Comparison of ENCODE assay signal across 18 cellular contexts in genomic region chr11:20050551-20051333, GRCh38.
A peak's percentile ranks its signal among the peaks of the same experiment; 100 is the strongest.
DNase-seq lines count a peak whose midpoint lies in the region; ATAC-seq and TF ChIP-seq lines count a peak whose summit lies in the region.
"Had no signal": no experiment of that assay in that cellular context is flagged by ENCODE, and none has a peak within 500 bp of the region (broad histone marks: within the 10 kb centered on the region; RNA-seq: fewer than 3 reads in every experiment).

No MANE protein-coding gene starts in this region.

- peak overlapping the region; percentile 19; the same call in 2 of the 3 replicates for H3K4me3 Mint-ChIP-seq in GM23338
- H3K4me3 Mint-ChIP-seq in progenitor cell of endocrine pancreas (ENCODE audit: low read depth), result no peak overlapping the region
- H3K4me3 Mint-ChIP-seq in activated T-cell treated with anti-CD3 and anti-CD28 coated beads, Interleukin-2, amount 50 U/mL, for 4 hours, result no peak overlapping the region

- H3K9me3 Mint-ChIP-seq in GM23338 (no peaks in the 10 kb centered on the region), progenitor cell of endocrine pancreas (ENCODE audit: low read depth) (no peaks in the 10 kb centered on the region)
- no peaks in the 10 kb centered on the region for H3K9me3 Mint-ChIP-seq in activated T-cell treated with anti-CD3 and anti-CD28 coated beads, Interleukin-2, amount 50 U/mL, for 4 hours

- H2AFZ ChIP-seq in GM23338 (no peak overlapping the region), SK-N-SH (ENCODE audit: low read depth) (no peak overlapping the region)
- H2AFZ ChIP-seq: parathyroid adenoma had no signal

- H3K79me2 ChIP-seq in GM23338 (replicated peaks; ENCODE audit: insufficient read depth), result no peaks in the 10 kb centered on the region
- peaks cover 47% of the 10 kb centered on the region for H3K79me2 ChIP-seq in SK-N-SH (ENCODE audit: insufficient read depth)
- H3K79me2 ChIP-seq: parathyroid adenoma had no signal

- no peak overlapping the region for H3K9ac ChIP-seq in SK-N-SH
- H3K9ac ChIP-seq: BLaER1, parathyroid adenoma had no signal

- H3K4me2 ChIP-seq in GM23338, result peak overlapping the region; percentile 58
- H3K4me2 ChIP-seq in SK-N-SH, result no peak overlapping the region
- H3K4me2 ChIP-seq: BLaER1 had no signal

- H4K20me1 ChIP-seq in GM23338 (replicated peaks; ENCODE audit: insufficient read depth), result no peaks in the 10 kb centered on the region; the same call in none of the 2 replicates
- no peaks in the 10 kb centered on the region for H4K20me1 ChIP-seq in SK-N-SH (ENCODE audit: insufficient read depth)
- H4K20me1 ChIP-seq: BLaER1 had no signal

- peak; percentile 75 for DNase-seq in GM23338 (ENCODE audit: low spot score)
- no peak for DNase-seq in SK-N-SH
- DNase-seq in fibroblast of the aortic adventitia (ENCODE audit: low read depth), result peak; percentile 60
- DNase-seq in progenitor cell of endocrine pancreas (ENCODE audit: low spot score, unreplicated experiment), result no peak
- DNase-seq in activated T-cell treated with anti-CD3 and anti-CD28 coated beads, Interleukin-2, amount 50 U/mL, for 4 hours, result no peak
- DNase-seq: activated CD4-positive, CD25-positive, alpha-beta regulatory T cell treated with anti-CD3 and anti-CD28 coated beads, Interleukin-2, amount 50 U/mL, for 72 hours; activated T-cell treated with anti-CD3 and anti-CD28 coated beads for 4 hours; adrenal gland; effector CD8-positive, alpha-beta T cell; MV-4-11; NCI-H510A; PC-3; T-helper 1 cell had no signal

- WGBS in SK-N-SH (ENCODE audit: low lambda C conversion rate), result 90% methylated on average over 8 of the region's 9 CpGs

- H3K4me1 Mint-ChIP-seq in GM23338 (peaks cover 34% of the 10 kb centered on the region), progenitor cell of endocrine pancreas (ENCODE audit: low read depth) (peaks cover 1% of the 10 kb centered on the region)
- H3K4me1 Mint-ChIP-seq in activated T-cell treated with anti-CD3 and anti-CD28 coated beads, Interleukin-2, amount 50 U/mL, for 4 hours (ENCODE audit: low read depth), result no peaks in the 10 kb centered on the region

- POLR2A ChIA-PET in SK-N-SH (lab: Yijun Ruan, JAX), result no interaction called here

- H3K4me1 ChIP-seq in GM23338 (ENCODE audit: insufficient read depth), result peaks cover 28% of the 10 kb centered on the region
- peaks cover 12 to 33% of the 10 kb centered on the region in 2 experiments; a peak in 3 of 4 replicates for H3K4me1 ChIP-seq in SK-N-SH (ENCODE audit: control insufficient read depth in 1 of 2, insufficient read depth in 2 of 2, low read depth in 1 of 2, low read length in 1 of 2)
- H3K4me1 ChIP-seq: adrenal gland had no signal

- H3K9me3 ChIP-seq in SK-N-SH, result no peaks in the 10 kb centered on the region
- H3K9me3 ChIP-seq: adrenal gland, BLaER1 had no signal

- TF ChIP-seq RAD21 in SK-N-SH (IDR thresholded peaks at IDR 0.05; ENCODE audit: low read length), result no peak

- H3K27ac Mint-ChIP-seq in GM23338 (peak overlapping the region; percentile 89), progenitor cell of endocrine pancreas (peak overlapping the region; percentile 70)

- H3K36me3 ChIP-seq in GM23338 (ENCODE audit: insufficient read depth) (peaks cover 32% of the 10 kb centered on the region), SK-N-SH (replicated peaks in 1 of 2; ENCODE audit: control insufficient read depth in 1 of 2, insufficient read depth in 2 of 2, low read length in 1 of 2) (peaks cover 84 to 85% of the 10 kb centered on the region in 2 experiments)
- H3K36me3 ChIP-seq: BLaER1 had no signal

- ATAC-seq in GM23338 (peak; percentile 72), GM21737 (IDR thresholded peaks at IDR 0.05; ENCODE audit: unreplicated experiment) (no peak), GM21723 (IDR thresholded peaks at IDR 0.05; ENCODE audit: unreplicated experiment) (no peak), GM19455 (IDR thresholded peaks at IDR 0.05; ENCODE audit: unreplicated experiment) (no peak)
- ATAC-seq in activated T-cell treated with anti-CD3 and anti-CD28 coated beads, Interleukin-2, amount 50 U/mL, for 4 hours, result no peak
- ATAC-seq: PC-3 had no signal

- no peak for TF ChIP-seq CTCF in GM23338 (conservative IDR thresholded peaks at IDR 0.05; ENCODE audit: low read depth in 2 of 2)
- no peak for TF ChIP-seq CTCF in SK-N-SH (IDR thresholded peaks at IDR 0.05)
- TF ChIP-seq CTCF in fibroblast of the aortic adventitia (IDR thresholded peaks at IDR 0.05; ENCODE audit: insufficient read depth, low read length), result no peak
- TF ChIP-seq CTCF in progenitor cell of endocrine pancreas (IDR thresholded peaks at IDR 0.05; ENCODE audit: unreplicated experiment), result no peak

- H3K36me3 Mint-ChIP-seq in GM23338 (ENCODE audit: low read depth) (peaks cover 90% of the 10 kb centered on the region), progenitor cell of endocrine pancreas (ENCODE audit: insufficient read depth) (peaks cover 27% of the 10 kb centered on the region)
- peaks cover 2% of the 10 kb centered on the region for H3K36me3 Mint-ChIP-seq in activated T-cell treated with anti-CD3 and anti-CD28 coated beads, Interleukin-2, amount 50 U/mL, for 4 hours (ENCODE audit: insufficient read depth)

- H3K4me3 ChIP-seq in GM23338, result peak overlapping the region; percentile 15; the same call in 1 of the 2 replicates
- H3K4me3 ChIP-seq in SK-N-SH (ENCODE audit: low read depth in 2 of 2, low read length in 1 of 2), result no peak overlapping the region
- H3K4me3 ChIP-seq in fibroblast of the aortic adventitia (ENCODE audit: low read depth, low read length), result no peak overlapping the region
- H3K4me3 ChIP-seq: adrenal gland, BLaER1 had no signal

- H3F3A ChIP-seq in GM23338 (replicated peaks; ENCODE audit: low read depth), result no peaks in the 10 kb centered on the region
- peaks cover 20% of the 10 kb centered on the region for H3F3A ChIP-seq in SK-N-SH (replicated peaks; ENCODE audit: insufficient read depth)

- H3K9me2 ChIP-seq in GM23338 (ENCODE audit: insufficient read depth), result no peaks in the 10 kb centered on the region
- no peaks in the 10 kb centered on the region for H3K9me2 ChIP-seq in SK-N-SH

- no peaks in the 10 kb centered on the region for H3K27me3 ChIP-seq in GM23338 (ENCODE audit: insufficient read depth)
- no peaks in the 10 kb centered on the region for H3K27me3 ChIP-seq in SK-N-SH (ENCODE audit: insufficient read depth)
- H3K27me3 ChIP-seq: adrenal gland, BLaER1 had no signal

- H3K27me3 Mint-ChIP-seq in GM23338 (ENCODE audit: insufficient read depth, low read depth, poor library complexity), result peaks cover 14% of the 10 kb centered on the region
- H3K27me3 Mint-ChIP-seq in progenitor cell of endocrine pancreas, result no peaks in the 10 kb centered on the region
- H3K27me3 Mint-ChIP-seq in activated T-cell treated with anti-CD3 and anti-CD28 coated beads, Interleukin-2, amount 50 U/mL, for 4 hours (ENCODE audit: low read depth), result no peaks in the 10 kb centered on the region

- CTCF ChIA-PET in SK-N-SH (lab: Yijun Ruan, JAX), result interaction anchor here (1.4 kb wide), 1 partner anchor 9 kb away, joined by 3 read pairs; no protein-coding TSS in a partner anchor

- TF ChIP-seq EP300 in SK-N-SH (IDR thresholded peaks at IDR 0.05; ENCODE audit: borderline replicate concordance in 1 of 2, low read depth in 1 of 2, low read length in 1 of 2), result no peak

- H3K27ac ChIP-seq in GM23338 (ENCODE audit: low read depth) (peak overlapping the region; percentile 84), SK-N-SH (ENCODE audit: low read depth in 2 of 2, low read length in 1 of 2) (peak overlapping the region; percentile 16 to 51; a peak in 3 of 4 replicates)
- H3K27ac ChIP-seq: adrenal gland, BLaER1, parathyroid adenoma had no signal

TF ChIP-seq in GM23338, 12 proteins besides CTCF, POLR2A, EP300 and RAD21 (continues in another document):
- TF ChIP-seq ETS1 (IDR thresholded peaks at IDR 0.05) (no peak), JUNB (IDR thresholded peaks at IDR 0.05; ENCODE audit: unreplicated experiment) (no peak), POLR2AphosphoS5 (IDR thresholded peaks at IDR 0.05; ENCODE audit: low read depth) (no peak), NANOG (IDR thresholded peaks at IDR 0.05; ENCODE audit: borderline replicate concordance) (no peak), CREB1 (CRISPR knock-in tag; IDR thresholded peaks at IDR 0.05; ENCODE audit: low read depth) (no peak)

TF ChIP-seq in SK-N-SH, 30 proteins besides CTCF, POLR2A, EP300 and RAD21 (continues in another document):
- TF ChIP-seq MEF2A (IDR thresholded peaks at IDR 0.05; ENCODE audit: borderline replicate concordance, low read depth), result no peak
- no peak for TF ChIP-seq YY1 (IDR thresholded peaks at IDR 0.05; ENCODE audit: low read depth)
- no peak for TF ChIP-seq IRF3 (IDR thresholded peaks at IDR 0.05; ENCODE audit: low read depth, low read length)
- TF ChIP-seq REST (IDR thresholded peaks at IDR 0.05; ENCODE audit: low read depth, low read length), result no peak

Comparison
In these comparisons a context has a peak if more than half of its experiments do, and no peak if none do; other contexts are left out.
1. DNase-seq: peak in GM23338 (single experiment) and fibroblast of the aortic adventitia (single experiment); none in SK-N-SH (single experiment), progenitor cell of endocrine pancreas (single experiment) and activated T-cell treated with anti-CD3 and anti-CD28 coated beads, Interleukin-2, amount 50 U/mL, for 4 hours (single experiment).